ENCODE assay signal across 7 cellular contexts in the genomic region with DNA sequence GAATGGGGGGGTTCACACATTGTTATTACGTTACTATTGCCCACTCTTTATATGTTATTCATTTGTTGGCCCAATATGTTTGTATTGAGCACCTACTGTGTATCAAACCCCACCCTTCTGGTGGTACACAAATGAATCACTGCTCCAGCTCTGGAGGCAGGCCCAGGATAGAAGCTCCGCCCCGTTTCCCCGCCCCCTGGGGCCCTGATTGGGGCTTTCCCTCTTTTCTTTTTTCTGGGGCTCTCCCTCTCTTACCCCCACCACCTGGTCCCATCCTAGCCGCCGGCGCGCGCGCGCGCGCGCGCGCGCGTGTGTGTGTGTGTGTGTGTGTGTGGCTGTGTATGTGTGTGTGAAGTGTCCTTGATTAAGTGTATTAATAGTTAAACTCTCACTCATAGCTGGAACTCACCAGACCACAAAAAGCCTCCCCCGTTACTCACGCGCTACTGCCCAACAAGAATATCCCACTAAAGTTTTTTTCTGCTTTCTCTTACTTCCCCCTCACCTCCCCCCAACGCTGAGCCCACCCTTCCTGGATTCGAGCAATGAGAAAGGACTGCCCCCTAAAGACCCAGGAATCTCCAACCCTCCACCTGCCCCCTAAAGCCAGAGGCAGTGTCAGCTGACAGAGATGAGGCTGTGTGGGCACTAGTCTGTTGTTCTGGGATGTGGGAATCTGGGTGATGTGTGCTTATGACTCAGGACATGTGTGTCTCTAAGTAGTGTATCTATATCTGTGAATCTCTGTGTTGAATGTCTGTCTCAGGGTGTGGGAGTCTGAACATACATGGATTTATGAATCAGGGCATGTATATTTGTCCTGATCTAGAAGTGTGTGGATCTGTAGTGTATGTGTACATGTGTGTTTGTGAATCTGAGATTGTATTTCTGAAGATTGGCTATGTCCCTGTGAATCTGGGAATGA. TPM values are rescaled to one million over a fixed set of nuclear protein-coding genes. Genes with fewer than 3 reads are reported as not detected.
DNase-seq lines count a peak whose midpoint lies in the region; ATAC-seq and TF ChIP-seq lines count a peak whose summit lies in the region.

No MANE protein-coding gene starts in this region.

- no peaks in the 10 kb centered on the region for H3K9me3 ChIP-seq in mononuclear cell (ENCODE audit: low read depth, low read length)

- H3K4me1 ChIP-seq in mononuclear cell (ENCODE audit: insufficient read depth, low read length): peaks cover 75% of the 10 kb centered on the region

- peaks cover 70% of the 10 kb centered on the region for H3K4me1 Mint-ChIP-seq in stimulated activated naive CD8-positive, alpha-beta T cell treated with anti-CD3 and anti-CD28 coated beads, Interleukin-15, Interleukin-2, amounts not matched to agents 100 ng/mL and 50 ng/mL, for 24 hours (ENCODE audit: low read depth)

- TF ChIP-seq POLR2A in erythroblast (IDR thresholded peaks at IDR 0.05; ENCODE audit: low read length): no peak

- H3K4me3 Mint-ChIP-seq in stimulated activated naive CD8-positive, alpha-beta T cell treated with anti-CD3 and anti-CD28 coated beads, Interleukin-15, Interleukin-2, amounts not matched to agents 100 ng/mL and 50 ng/mL, for 24 hours: peak overlapping the region; percentile 56

- H3K27me3 ChIP-seq in mononuclear cell (ENCODE audit: insufficient read depth, low read length): peaks cover 23% of the 10 kb centered on the region

- H3K27me3 Mint-ChIP-seq in stimulated activated naive CD8-positive, alpha-beta T cell treated with anti-CD3 and anti-CD28 coated beads, Interleukin-15, Interleukin-2, amounts not matched to agents 100 ng/mL and 50 ng/mL, for 24 hours: peaks cover 23% of the 10 kb centered on the region

- no peaks in the 10 kb centered on the region for H3K9me3 Mint-ChIP-seq in stimulated activated naive CD8-positive, alpha-beta T cell treated with anti-CD3 and anti-CD28 coated beads, Interleukin-15, Interleukin-2, amounts not matched to agents 100 ng/mL and 50 ng/mL, for 24 hours

- no peaks in the 10 kb centered on the region for H3K36me3 Mint-ChIP-seq in stimulated activated naive CD8-positive, alpha-beta T cell treated with anti-CD3 and anti-CD28 coated beads, Interleukin-15, Interleukin-2, amounts not matched to agents 100 ng/mL and 50 ng/mL, for 24 hours (ENCODE audit: low read depth)

- ATAC-seq in GM18508 (IDR thresholded peaks at IDR 0.05; ENCODE audit: insufficient read depth, unreplicated experiment) (peak; percentile 29), HG02588 (IDR thresholded peaks at IDR 0.05; ENCODE audit: unreplicated experiment) (peak; percentile 33)

- peak overlapping the region; percentile 71 for H3K27ac Mint-ChIP-seq in stimulated activated naive CD8-positive, alpha-beta T cell treated with anti-CD3 and anti-CD28 coated beads, Interleukin-15, Interleukin-2, amounts not matched to agents 100 ng/mL and 50 ng/mL, for 24 hours

- DNase-seq in NCI-H2196 (lab: John Stamatoyannopoulos, UW; ENCODE audit: unreplicated experiment) (peak; percentile 56), activated T-cell treated with anti-CD3 and anti-CD28 coated beads for 24 hours (ENCODE audit: low read depth) (peak; percentile 44), erythroblast (lab: John Stamatoyannopoulos, UW) (peak; percentile 48 to 67)

- H3K4me3 ChIP-seq in mononuclear cell (ENCODE audit: low read length): peak overlapping the region; percentile 15

RNA-seq across cellular contexts. Expression of gene CXXC5, which starts 4.0 kb away (rescaled TPM):
- total RNA-seq in mononuclear cell: 82.8 TPM

Comparison
In these comparisons a context has a peak if more than half of its experiments do, and no peak if none do; other contexts are left out.
1. Peak in every context shown above with its lines: DNase-seq, ATAC-seq and H3K4me3 ChIP-seq.